Comparison of ENCODE assay signal across 12 cellular contexts in genomic region chr5:115455241-115455640, GRCh38.
DNase-seq lines count a peak whose midpoint lies in the region; ATAC-seq, FAIRE-seq and TF ChIP-seq lines count a peak whose summit lies in the region.
"Had no signal": no experiment of that assay in that cellular context is flagged by ENCODE, and none has a peak within 500 bp of the region (broad histone marks: within the 10 kb centered on the region; RNA-seq: fewer than 3 reads in every experiment).

No MANE protein-coding gene starts in this region.

- no peaks in the 10 kb centered on the region for H3K9me3 Mint-ChIP-seq in activated T-helper 1 cell treated with anti-CD3 and anti-CD28 coated beads, Interleukin-12 subunit alpha, Interleukin-12 subunit beta, Interleukin-2, Interleukin-4 antibody, amounts not matched to agents 30 ng/mL and 10 ng/mL and 1 ng/mL, durations not matched to agents 14 hours and 24 hours and 36 hours
- H3K9me3 Mint-ChIP-seq in CD8-positive, alpha-beta T cell: no peaks in the 10 kb centered on the region

- intact Hi-C loops in activated T-helper 1 cell treated with anti-CD3 and anti-CD28 coated beads, Interleukin-12 subunit alpha, Interleukin-12 subunit beta, Interleukin-2, Interleukin-4 antibody, amounts not matched to agents 30 ng/mL and 10 ng/mL and 1 ng/mL, durations not matched to agents 14 hours and 24 hours and 36 hours (cut with micrococcal nuclease): no loop called here
- intact Hi-C loops in CD8-positive, alpha-beta T cell (cut with DNase I, micrococcal nuclease): no loop called here

- no peak for FAIRE-seq in D721Med (lab: Jason Lieb, UNC)

- CTCF ChIA-PET in CD8-positive, alpha-beta T cell (lab: Charles Lee): no interaction called here

- no peaks in the 10 kb centered on the region for H3K36me3 ChIP-seq in CD8-positive, alpha-beta T cell (ENCODE audit: insufficient read depth, low read length)
- H3K36me3 ChIP-seq: prostate gland had no signal

- POLR2A ChIA-PET in CD8-positive, alpha-beta T cell (lab: Charles Lee): no interaction called here

- H3K4me1 ChIP-seq in CD8-positive, alpha-beta T cell (ENCODE audit: insufficient read depth, low read length): no peaks in the 10 kb centered on the region
- H3K4me1 ChIP-seq: prostate gland had no signal

- peak; percentile 40 for DNase-seq in G401 (ENCODE audit: low spot score)
- peak; percentile 26 for DNase-seq in SK-MEL-5 (ENCODE audit: low read depth, low spot score)
- peak; percentile 65 for DNase-seq in fibroblast of the conjunctiva (ENCODE audit: low read depth)
- peak; percentile 92 for DNase-seq in renal cortical epithelial cell (ENCODE audit: low read depth)
- no peak for DNase-seq in activated T-helper 1 cell treated with anti-CD3 and anti-CD28 coated beads, Interleukin-12 subunit alpha, Interleukin-12 subunit beta, Interleukin-2, Interleukin-4 antibody, amounts not matched to agents 30 ng/mL and 10 ng/mL and 1 ng/mL, durations not matched to agents 14 hours and 24 hours and 36 hours (ENCODE audit: low spot score)
- DNase-seq in CD8-positive, alpha-beta T cell: no peak
- DNase-seq in D721Med (ENCODE audit: insufficient read length, low spot score): no peak
- DNase-seq: COR-L47, NCI-H69 had no signal

- peaks cover 12% of the 10 kb centered on the region for H3K4me1 Mint-ChIP-seq in activated T-helper 1 cell treated with anti-CD3 and anti-CD28 coated beads, Interleukin-12 subunit alpha, Interleukin-12 subunit beta, Interleukin-2, Interleukin-4 antibody, amounts not matched to agents 30 ng/mL and 10 ng/mL and 1 ng/mL, durations not matched to agents 14 hours and 24 hours and 36 hours (ENCODE audit: low read depth)
- no peaks in the 10 kb centered on the region for H3K4me1 Mint-ChIP-seq in CD8-positive, alpha-beta T cell (ENCODE audit: low read depth)

- H3K4me3 ChIP-seq in CD8-positive, alpha-beta T cell (ENCODE audit: low read depth, low read length): no peak overlapping the region
- H3K4me3 ChIP-seq: coronary artery, prostate gland had no signal

- no peak for ATAC-seq in HG03460 (IDR thresholded peaks at IDR 0.05; ENCODE audit: unreplicated experiment)
- no peak for ATAC-seq in CD8-positive, alpha-beta T cell

- H3K9me3 ChIP-seq in CD8-positive, alpha-beta T cell (ENCODE audit: low read length): no peaks in the 10 kb centered on the region
- H3K9me3 ChIP-seq: prostate gland had no signal

- in situ Hi-C loops in G401 (cut with HindIII; ENCODE audit: low sequenced_read_pairs): no loop called here
- in situ Hi-C loops in SK-MEL-5 (cut with HindIII; ENCODE audit: low pct_unique_long_range_greater_than_20kb, low sequenced_read_pairs): no loop called here

- no peaks in the 10 kb centered on the region for H3K36me3 Mint-ChIP-seq in activated T-helper 1 cell treated with anti-CD3 and anti-CD28 coated beads, Interleukin-12 subunit alpha, Interleukin-12 subunit beta, Interleukin-2, Interleukin-4 antibody, amounts not matched to agents 30 ng/mL and 10 ng/mL and 1 ng/mL, durations not matched to agents 14 hours and 24 hours and 36 hours (ENCODE audit: low read depth)
- H3K36me3 Mint-ChIP-seq in CD8-positive, alpha-beta T cell: no peaks in the 10 kb centered on the region

- H3K27ac Mint-ChIP-seq in activated T-helper 1 cell treated with anti-CD3 and anti-CD28 coated beads, Interleukin-12 subunit alpha, Interleukin-12 subunit beta, Interleukin-2, Interleukin-4 antibody, amounts not matched to agents 30 ng/mL and 10 ng/mL and 1 ng/mL, durations not matched to agents 14 hours and 24 hours and 36 hours: no peak overlapping the region
- H3K27ac Mint-ChIP-seq in CD8-positive, alpha-beta T cell: no peak overlapping the region

- no peak overlapping the region for H3K4me3 Mint-ChIP-seq in activated T-helper 1 cell treated with anti-CD3 and anti-CD28 coated beads, Interleukin-12 subunit alpha, Interleukin-12 subunit beta, Interleukin-2, Interleukin-4 antibody, amounts not matched to agents 30 ng/mL and 10 ng/mL and 1 ng/mL, durations not matched to agents 14 hours and 24 hours and 36 hours
- H3K4me3 Mint-ChIP-seq in CD8-positive, alpha-beta T cell: no peak overlapping the region

- no peaks in the 10 kb centered on the region for H3K27me3 Mint-ChIP-seq in activated T-helper 1 cell treated with anti-CD3 and anti-CD28 coated beads, Interleukin-12 subunit alpha, Interleukin-12 subunit beta, Interleukin-2, Interleukin-4 antibody, amounts not matched to agents 30 ng/mL and 10 ng/mL and 1 ng/mL, durations not matched to agents 14 hours and 24 hours and 36 hours (ENCODE audit: insufficient read depth)
- H3K27me3 Mint-ChIP-seq in CD8-positive, alpha-beta T cell (ENCODE audit: low read depth): peaks cover 9% of the 10 kb centered on the region

- no peaks in the 10 kb centered on the region for H3K27me3 ChIP-seq in CD8-positive, alpha-beta T cell (ENCODE audit: insufficient read depth, low read length)

- no peak for TF ChIP-seq CTCF in CD8-positive, alpha-beta T cell (IDR thresholded peaks at IDR 0.05)
- TF ChIP-seq CTCF in D721Med (IDR thresholded peaks at IDR 0.05; ENCODE audit: insufficient read depth, missing control alignments): no peak

- no peak overlapping the region for H3K27ac ChIP-seq in CD8-positive, alpha-beta T cell (ENCODE audit: low read depth, low read length)
- H3K27ac ChIP-seq: prostate gland had no signal

Comparison
In these comparisons a context has a peak if more than half of its experiments do, and no peak if none do; other contexts are left out.
1. DNase-seq: peak in G401 (single experiment), SK-MEL-5 (single experiment), fibroblast of the conjunctiva (single experiment) and renal cortical epithelial cell (single experiment); none in activated T-helper 1 cell treated with anti-CD3 and anti-CD28 coated beads, Interleukin-12 subunit alpha, Interleukin-12 subunit beta, Interleukin-2, Interleukin-4 antibody, amounts not matched to agents 30 ng/mL and 10 ng/mL and 1 ng/mL, durations not matched to agents 14 hours and 24 hours and 36 hours (single experiment), CD8-positive, alpha-beta T cell (0 of 7) and D721Med (single experiment).